Comparison of ENCODE assay signal across 35 cellular contexts in genomic region chr19:57949296-57949695, GRCh38. TPM values are rescaled to one million over a fixed set of nuclear protein-coding genes. Genes with fewer than 3 reads are reported as not detected.
"Had no signal": no experiment of that assay in that cellular context is flagged by ENCODE, and none has a peak within 500 bp of the region (broad histone marks: within the 10 kb centered on the region; RNA-seq: fewer than 3 reads in every experiment).

No MANE protein-coding gene starts in this region.

- H3K4me1 ChIP-seq: ascending aorta, breast epithelium had no signal

- H3K4me3 ChIP-seq: adrenal gland, ascending aorta, body of pancreas, breast epithelium, cardiac muscle cell had no signal

- H3K27me3 ChIP-seq: adrenal gland, ascending aorta, body of pancreas, brain microvascular endothelial cell, breast epithelium, cardiac muscle cell had no signal

- H3K36me3 ChIP-seq: adrenal gland, brain microvascular endothelial cell, breast epithelium, cardiac muscle cell had no signal

- H3K27ac ChIP-seq: adrenal gland, ascending aorta, body of pancreas, brain microvascular endothelial cell, breast epithelium, cardiac muscle cell had no signal

- FAIRE-seq: astrocyte, bronchial epithelial cell had no signal

- DNase-seq: activated effector memory CD4-positive, alpha-beta T cell treated with anti-CD3 and anti-CD28 coated beads, Interleukin-2, amount 50 U/mL, for 16 hours; activated effector memory CD4-positive, alpha-beta T cell treated with Interleukin-2 at 50 U/mL for 16 hours; activated gamma-delta T cell; activated gamma-delta T cell treated with Interleukin-2 at 50 U/mL for 16 hours; activated naive CD4-positive, alpha-beta T cell; activated naive CD4-positive, alpha-beta T cell treated with anti-CD3 and anti-CD28 coated beads for 36 hours; activated naive CD4-positive, alpha-beta T cell treated with anti-CD3 and anti-CD28 coated beads, Interleukin-2, amount 10 ng/mL, durations not matched to agents 7 days and 5 days; activated naive CD4-positive, alpha-beta T cell treated with anti-CD3 and anti-CD28 coated beads, Interleukin-2, amount 50 U/mL, for 16 hours; activated naive CD4-positive, alpha-beta T cell treated with Interleukin-2 at 50 U/mL for 16 hours; activated naive CD8-positive, alpha-beta T cell treated with anti-CD3 and anti-CD28 coated beads for 36 hours; activated naive CD8-positive, alpha-beta T cell treated with anti-CD3 and anti-CD28 coated beads, Interleukin-2, amount 10 ng/mL, durations not matched to agents 7 days and 5 days; activated naive CD8-positive, alpha-beta T cell treated with anti-CD3 and anti-CD28 coated beads, Interleukin-2, amount 50 U/mL, for 24 hours; activated T-cell treated with anti-CD3 and anti-CD28 coated beads for 4 hours; activated T-cell treated with anti-CD3 and anti-CD28 coated beads, Interleukin-2, amount 50 U/mL, for 1 hour; activated T-cell treated with anti-CD3 and anti-CD28 coated beads, Interleukin-2, amount 50 U/mL, for 24 hours; activated T-cell treated with anti-CD3 and anti-CD28 coated beads, Interleukin-2, amount 50 U/mL, for 4 hours; activated T-cell treated with anti-CD3 and anti-CD28 coated beads, Interleukin-2, amount 50 U/mL, for 48 hours; activated T-cell treated with anti-CD3 and anti-CD28 coated beads, Interleukin-2, amount 50 U/mL, for 72 hours; adrenal gland; amniotic stem cell; amygdala; anterior cingulate cortex; aorta; body of pancreas; brain microvascular endothelial cell; caudate nucleus; cerebellar nuclear complex had no signal

- ATAC-seq: activated naive CD4-positive, alpha-beta T cell treated with anti-CD3 and anti-CD28 coated beads, Interleukin-2, amount 50 U/mL, for 72 hours; activated naive CD8-positive, alpha-beta T cell treated with anti-CD3 and anti-CD28 coated beads, Interleukin-2, amount 50 U/mL, for 24 hours; activated T-cell treated with anti-CD3 and anti-CD28 coated beads, Interleukin-2, amount 50 U/mL, for 4 hours; activated T-cell treated with anti-CD3 and anti-CD28 coated beads, Interleukin-2, amount 50 U/mL, for 72 hours; activated T-helper 17 cell treated with anti-CD3 and anti-CD28 coated beads, Interleukin-2, amount 50 U/mL, for 72 hours; body of pancreas had no signal

- H3K9me3 ChIP-seq: adrenal gland had no signal

RNA-seq across cellular contexts. Expression of gene C19orf18, which starts 25.0 kb away (rescaled TPM):
- total RNA-seq: activated naive CD8-positive, alpha-beta T cell treated with anti-CD3 and anti-CD28 coated beads for 36 hours; activated T-cell treated with anti-CD3 and anti-CD28 coated beads, Interleukin-2, amount 50 U/mL, for 4 hours; activated T-helper 1 cell treated with anti-CD3 and anti-CD28 coated beads, Interleukin-12 subunit alpha, Interleukin-12 subunit beta, Interleukin-2, Interleukin-4 antibody, amounts not matched to agents 30 ng/mL and 10 ng/mL and 1 ng/mL, durations not matched to agents 14 hours and 24 hours and 36 hours; ascending aorta had no signal
